In genomic region chr2:238121511-238122286, GRCh38 we compare ENCODE assay signal across 22 cellular contexts. TPM values are rescaled to one million over a fixed set of nuclear protein-coding genes. Genes with fewer than 3 reads are reported as not detected.
"Had no signal": no experiment of that assay in that cellular context is flagged by ENCODE, and none has a peak within 500 bp of the region (broad histone marks: within the 10 kb centered on the region; RNA-seq: fewer than 3 reads in every experiment).

No MANE protein-coding gene starts in this region.

- H3K9me3 Mint-ChIP-seq: stimulated activated naive B cell treated with anti-CD40 and anti-IgM and Interleukin-4, amounts not matched to agents 10 μg/mL and 1 μg/mL and 100 μg/mL, for 72 hours; stimulated activated naive CD8-positive, alpha-beta T cell treated with anti-CD3 and anti-CD28 coated beads, Interleukin-15, amount 100 ng/mL, for 72 hours had no signal

- ATAC-seq: sciatic nerve; stimulated activated naive B cell treated with anti-CD40 and anti-IgM and Interleukin-4, amounts not matched to agents 10 μg/mL and 1 μg/mL and 100 μg/mL, for 72 hours; stimulated activated naive CD8-positive, alpha-beta T cell treated with anti-CD3 and anti-CD28 coated beads, Interleukin-15, amount 100 ng/mL, for 72 hours had no signal

- H3K4me3 Mint-ChIP-seq: naive B cell; stimulated activated naive B cell treated with anti-CD40 and anti-IgM and Interleukin-4, amounts not matched to agents 10 μg/mL and 1 μg/mL and 100 μg/mL, for 72 hours; stimulated activated naive CD8-positive, alpha-beta T cell treated with anti-CD3 and anti-CD28 coated beads, Interleukin-15, amount 100 ng/mL, for 72 hours had no signal

- H3K4me1 ChIP-seq: colonic mucosa, foreskin keratinocyte, pancreas, prostate gland, testis, tibial nerve had no signal

- H3K4me3 ChIP-seq: cardiac muscle cell, colonic mucosa, hepatocyte, lung, pancreas, prostate gland, testis, tibial nerve had no signal

- H2AFZ ChIP-seq: hepatocyte had no signal

- H3K79me2 ChIP-seq: hepatocyte had no signal

- H3K4me1 Mint-ChIP-seq: stimulated activated naive CD8-positive, alpha-beta T cell treated with anti-CD3 and anti-CD28 coated beads, Interleukin-15, amount 100 ng/mL, for 72 hours had no signal

- H3K4me2 ChIP-seq: hepatocyte had no signal

- H3K27ac Mint-ChIP-seq: naive B cell; stimulated activated naive B cell treated with anti-CD40 and anti-IgM and Interleukin-4, amounts not matched to agents 10 μg/mL and 1 μg/mL and 100 μg/mL, for 72 hours; stimulated activated naive CD8-positive, alpha-beta T cell treated with anti-CD3 and anti-CD28 coated beads, Interleukin-15, amount 100 ng/mL, for 72 hours had no signal

- H3K27me3 ChIP-seq: pancreas, testis had no signal

- H3K36me3 ChIP-seq: cardiac muscle cell, colonic mucosa, pancreas, prostate gland, tibial nerve had no signal

- H3K9me3 ChIP-seq: colonic mucosa, pancreas, prostate gland, testis, tibial nerve had no signal

- FAIRE-seq: endothelial cell of umbilical vein, pancreas had no signal

- H3K27ac ChIP-seq: cardiac muscle cell, colonic mucosa, foreskin keratinocyte, hepatocyte, pancreas, prostate gland, testis, tibial nerve had no signal

- H3K36me3 Mint-ChIP-seq: naive B cell had no signal

- DNase-seq: cerebellar nuclear complex; colonic mucosa; dermis blood vessel endothelial cell; erythroblast; foreskin keratinocyte; mesenchymal stem cell; midbrain; naive B cell; stimulated activated CD4-positive, alpha-beta T cell treated with anti-CD3 and anti-CD28 coated beads, Interleukin-2, amount 100 ng/mL, for 24 hours; stimulated activated CD4-positive, alpha-beta T cell treated with anti-CD3 and anti-CD28 coated beads, Interleukin-4, amount 100 ng/mL, for 4 hours; stimulated activated naive B cell treated with anti-CD40 and anti-IgM and Interleukin-4, amounts not matched to agents 10 μg/mL and 1 μg/mL and 100 μg/mL, for 72 hours; stimulated activated naive CD8-positive, alpha-beta T cell treated with anti-CD3 and anti-CD28 coated beads, Interleukin-15, amount 100 ng/mL, for 72 hours; testis had no signal

RNA-seq across cellular contexts. Expression of gene KLHL30, which starts 16.8 kb away (rescaled TPM):
- total RNA-seq: dermis blood vessel endothelial cell, endothelial cell of umbilical vein, foreskin keratinocyte, hepatocyte had no signal
- polyA plus RNA-seq: endothelial cell of umbilical vein, foreskin keratinocyte, neural cell had no signal

RNA-seq across cellular contexts. Expression of gene ESPNL, which starts 21.6 kb away (rescaled TPM):
- total RNA-seq: dermis blood vessel endothelial cell, endothelial cell of umbilical vein, sciatic nerve had no signal
- polyA plus RNA-seq: endothelial cell of umbilical vein had no signal

RNA-seq across cellular contexts. Expression of gene ERFE, which starts 37.1 kb away (rescaled TPM):
- total RNA-seq: tibial nerve had no signal
- polyA plus RNA-seq: neural cell had no signal
